ENCODE assay signal across 2 cellular contexts in the genomic region with DNA sequence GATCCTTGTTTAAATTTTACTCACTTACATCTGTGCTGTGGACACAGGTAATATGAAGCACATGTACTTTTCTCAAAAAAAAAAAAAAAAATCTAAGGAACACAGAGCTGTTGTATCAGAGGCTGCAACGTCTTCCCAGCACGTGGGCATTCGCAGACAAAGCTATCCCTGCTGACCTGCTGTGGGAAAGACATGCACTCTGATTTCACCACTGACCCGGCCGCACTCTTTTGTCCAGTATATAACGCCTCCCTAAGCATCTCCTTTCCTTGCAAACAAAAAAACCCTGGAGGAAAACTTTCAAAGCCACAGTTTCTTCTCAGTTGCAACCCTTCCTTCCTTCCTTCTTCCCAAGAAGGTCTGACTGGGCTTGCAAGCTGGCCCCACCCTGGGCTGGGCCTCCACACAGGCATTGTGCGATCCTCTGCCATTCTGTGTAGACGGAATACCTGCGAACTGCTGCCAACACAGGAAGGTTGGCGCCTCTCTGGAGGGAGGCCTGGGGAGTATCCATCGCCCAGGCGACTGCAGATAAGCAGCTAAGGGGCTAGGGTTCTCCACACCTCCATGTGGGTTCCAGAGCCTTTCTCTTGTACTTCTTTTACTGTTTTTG.
TF ChIP-seq lines count a peak whose summit lies in the region.

No MANE protein-coding gene starts in this region.

TF ChIP-seq in IMR-90, 13 proteins besides CTCF, POLR2A, EP300 and RAD21:
- TF ChIP-seq NFE2L2 (IDR thresholded peaks at IDR 0.05; ENCODE audit: low read depth, low read length), result no peak
- no peak for TF ChIP-seq FOS (IDR thresholded peaks at IDR 0.05; ENCODE audit: low read depth, low read length)
- TF ChIP-seq CHD1 (IDR thresholded peaks at IDR 0.05; ENCODE audit: low read depth, low read length), result no peak
- TF ChIP-seq, protein P1, sequence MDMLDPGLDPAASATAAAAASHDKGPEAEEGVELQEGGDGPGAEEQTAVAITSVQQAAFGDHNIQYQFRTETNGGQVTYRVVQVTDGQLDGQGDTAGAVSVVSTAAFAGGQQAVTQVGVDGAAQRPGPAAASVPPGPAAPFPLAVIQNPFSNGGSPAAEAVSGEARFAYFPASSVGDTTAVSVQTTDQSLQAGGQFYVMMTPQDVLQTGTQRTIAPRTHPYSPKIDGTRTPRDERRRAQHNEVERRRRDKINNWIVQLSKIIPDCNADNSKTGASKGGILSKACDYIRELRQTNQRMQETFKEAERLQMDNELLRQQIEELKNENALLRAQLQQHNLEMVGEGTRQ (IDR thresholded peaks at IDR 0.05; ENCODE audit: low read depth, low read length), result no peak
- no peak for TF ChIP-seq ELK1 (IDR thresholded peaks at IDR 0.05; ENCODE audit: borderline replicate concordance, low read depth, low read length)
- no peak for TF ChIP-seq MAZ (IDR thresholded peaks at IDR 0.05; ENCODE audit: borderline replicate concordance, low read depth, low read length)
- no peak for TF ChIP-seq SMC3 (IDR thresholded peaks at IDR 0.05; ENCODE audit: low read depth, low read length)

TF ChIP-seq in GM12891, 5 proteins besides CTCF, POLR2A, EP300 and RAD21:
- TF ChIP-seq POU2F2 (IDR thresholded peaks at IDR 0.05; ENCODE audit: low read depth, low read length) (no peak), TAF1 (IDR thresholded peaks at IDR 0.05; ENCODE audit: low read depth, low read length) (no peak), PAX5 (IDR thresholded peaks at IDR 0.05; ENCODE audit: insufficient read depth, low read length, severe bottlenecking) (no peak), POLR2AphosphoS5 (IDR thresholded peaks at IDR 0.05; ENCODE audit: low read depth, low read length) (no peak), SPI1 (IDR thresholded peaks at IDR 0.05; ENCODE audit: low read depth, low read length) (no peak)
